Comparison of ENCODE assay signal across 1 cellular context in genomic region chr4:136320471-136320813, GRCh38.
TF ChIP-seq lines count a peak whose summit lies in the region.

No MANE protein-coding gene starts in this region.

TF ChIP-seq in H1, 55 proteins besides CTCF, POLR2A, EP300 and RAD21:
- TF ChIP-seq CEBPB (IDR thresholded peaks at IDR 0.05; ENCODE audit: low read depth, low read length) (no peak), SP4 (IDR thresholded peaks at IDR 0.05; ENCODE audit: low read length) (no peak), RFX5 (IDR thresholded peaks at IDR 0.05; ENCODE audit: borderline replicate concordance, low read depth, low read length) (no peak), SIX5 (IDR thresholded peaks at IDR 0.05; ENCODE audit: low read depth, low read length) (no peak), CBX5 (IDR thresholded peaks at IDR 0.05; ENCODE audit: low read depth, low read length) (no peak), BCL11A (IDR thresholded peaks at IDR 0.05; ENCODE audit: low read depth in 2 of 2, low read length in 2 of 2) (no peak), SUZ12 (IDR thresholded peaks at IDR 0.05; ENCODE audit: low read length) (no peak), KDM1A (IDR thresholded peaks at IDR 0.05; ENCODE audit: borderline replicate concordance, low read length) (no peak), SIN3A (conservative IDR thresholded peaks at IDR 0.05 in 1 of 2, IDR thresholded peaks at IDR 0.05 in 1 of 2; ENCODE audit: low read depth in 1 of 2, low read length in 2 of 2) (no peak), HDAC2 (IDR thresholded peaks at IDR 0.05; ENCODE audit: borderline replicate concordance in 1 of 2, low read depth in 2 of 2, low read length in 2 of 2) (no peak), POLR2AphosphoS5 (IDR thresholded peaks at IDR 0.05; ENCODE audit: low read depth, low read length) (no peak), NRF1 (IDR thresholded peaks at IDR 0.05; ENCODE audit: low read depth, low read length) (no peak), BRCA1 (IDR thresholded peaks at IDR 0.05; ENCODE audit: low read depth, low read length) (no peak), RXRA (IDR thresholded peaks at IDR 0.05; ENCODE audit: insufficient read depth, low read depth, low read length) (no peak), KDM5A (IDR thresholded peaks at IDR 0.05; ENCODE audit: low read length) (no peak), HDAC6 (IDR thresholded peaks at IDR 0.05; ENCODE audit: low read depth, low read length) (no peak), CTBP2 (IDR thresholded peaks at IDR 0.05; ENCODE audit: borderline replicate concordance, insufficient read depth, insufficient read length, low read length) (no peak), PHF8 (conservative IDR thresholded peaks at IDR 0.05; ENCODE audit: low read depth, low read length) (no peak), JUN (IDR thresholded peaks at IDR 0.05; ENCODE audit: low read depth, low read length) (no peak)
